ENCODE assay signal across 1 cellular context in the genomic region with DNA sequence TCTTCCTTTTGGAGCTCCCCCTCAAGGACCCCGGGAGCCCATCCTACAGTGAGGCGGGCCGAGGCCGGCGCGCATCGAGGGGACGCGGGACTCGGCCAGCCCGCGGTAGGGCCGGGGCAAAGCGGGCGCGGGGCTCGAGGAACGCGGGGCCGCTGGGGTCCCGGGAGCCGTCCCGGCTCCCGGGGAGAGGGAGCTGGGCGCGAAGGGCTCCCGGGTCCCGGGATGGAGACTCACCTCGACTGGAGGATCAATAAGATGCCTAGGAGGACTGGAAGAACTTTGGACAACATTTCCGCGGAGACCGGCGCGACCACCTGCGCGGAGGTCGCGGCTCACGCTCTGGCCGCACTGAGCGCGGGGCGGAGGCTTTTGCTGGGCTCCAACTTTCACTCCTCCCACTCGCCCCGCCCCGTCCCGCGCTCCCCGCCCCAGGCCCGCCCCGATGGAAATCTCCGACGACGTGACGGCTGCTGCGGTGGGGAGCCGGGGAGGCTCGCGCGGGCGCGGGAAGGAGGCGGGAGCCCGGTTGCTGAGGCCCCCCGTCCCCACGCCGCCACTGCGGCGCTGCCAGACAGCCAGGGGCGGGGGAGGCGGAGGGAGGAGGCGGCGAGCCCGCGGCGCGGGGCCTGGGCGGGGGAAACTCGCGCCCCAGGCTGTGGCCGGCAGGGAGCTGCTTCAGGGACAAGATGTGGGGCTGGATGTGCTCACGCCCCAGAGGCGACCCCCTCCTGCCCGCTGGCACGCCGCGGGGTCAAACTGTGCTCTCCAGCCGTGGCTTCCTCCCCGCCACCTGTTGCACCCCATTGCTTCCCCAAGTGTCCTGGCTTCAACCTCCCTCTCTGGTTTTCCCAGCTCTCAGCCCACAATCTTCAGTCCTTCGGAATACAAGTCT.
TF ChIP-seq lines count a peak whose summit lies in the region.

A gene with protein sequence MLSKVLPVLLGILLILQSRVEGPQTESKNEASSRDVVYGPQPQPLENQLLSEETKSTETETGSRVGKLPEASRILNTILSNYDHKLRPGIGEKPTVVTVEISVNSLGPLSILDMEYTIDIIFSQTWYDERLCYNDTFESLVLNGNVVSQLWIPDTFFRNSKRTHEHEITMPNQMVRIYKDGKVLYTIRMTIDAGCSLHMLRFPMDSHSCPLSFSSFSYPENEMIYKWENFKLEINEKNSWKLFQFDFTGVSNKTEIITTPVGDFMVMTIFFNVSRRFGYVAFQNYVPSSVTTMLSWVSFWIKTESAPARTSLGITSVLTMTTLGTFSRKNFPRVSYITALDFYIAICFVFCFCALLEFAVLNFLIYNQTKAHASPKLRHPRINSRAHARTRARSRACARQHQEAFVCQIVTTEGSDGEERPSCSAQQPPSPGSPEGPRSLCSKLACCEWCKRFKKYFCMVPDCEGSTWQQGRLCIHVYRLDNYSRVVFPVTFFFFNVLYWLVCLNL (minus strand): TSS at position 341 of the 892 bp plus-strand sequence. CDS start 51 bp downstream, at position 290.

TF ChIP-seq in IMR-90, 13 proteins besides CTCF, POLR2A, EP300 and RAD21 (continued from another document):
- TF ChIP-seq RCOR1 (IDR thresholded peaks at IDR 0.05; ENCODE audit: insufficient replicate concordance, low read length) (no peak), CHD1 (IDR thresholded peaks at IDR 0.05; ENCODE audit: low read depth, low read length) (no peak), NFE2L2 (IDR thresholded peaks at IDR 0.05; ENCODE audit: low read depth, low read length) (no peak), MAZ (IDR thresholded peaks at IDR 0.05; ENCODE audit: borderline replicate concordance, low read depth, low read length) (no peak), MAFK (IDR thresholded peaks at IDR 0.05; ENCODE audit: low read depth, low read length) (no peak), SMC3 (IDR thresholded peaks at IDR 0.05; ENCODE audit: low read depth, low read length) (no peak), CEBPB (IDR thresholded peaks at IDR 0.05; ENCODE audit: low read depth, low read length) (no peak), FOS (IDR thresholded peaks at IDR 0.05; ENCODE audit: low read depth, low read length) (no peak)
- TF ChIP-seq, protein P1, sequence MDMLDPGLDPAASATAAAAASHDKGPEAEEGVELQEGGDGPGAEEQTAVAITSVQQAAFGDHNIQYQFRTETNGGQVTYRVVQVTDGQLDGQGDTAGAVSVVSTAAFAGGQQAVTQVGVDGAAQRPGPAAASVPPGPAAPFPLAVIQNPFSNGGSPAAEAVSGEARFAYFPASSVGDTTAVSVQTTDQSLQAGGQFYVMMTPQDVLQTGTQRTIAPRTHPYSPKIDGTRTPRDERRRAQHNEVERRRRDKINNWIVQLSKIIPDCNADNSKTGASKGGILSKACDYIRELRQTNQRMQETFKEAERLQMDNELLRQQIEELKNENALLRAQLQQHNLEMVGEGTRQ (IDR thresholded peaks at IDR 0.05; ENCODE audit: low read depth, low read length), result no peak
